Comparison of ENCODE assay signal across 8 cellular contexts in genomic region chr16:28924762-28925385, GRCh38. TPM values are rescaled to one million over a fixed set of nuclear protein-coding genes. Genes with fewer than 3 reads are reported as not detected.
DNase-seq lines count a peak whose midpoint lies in the region; ATAC-seq and TF ChIP-seq lines count a peak whose summit lies in the region.

A gene with protein sequence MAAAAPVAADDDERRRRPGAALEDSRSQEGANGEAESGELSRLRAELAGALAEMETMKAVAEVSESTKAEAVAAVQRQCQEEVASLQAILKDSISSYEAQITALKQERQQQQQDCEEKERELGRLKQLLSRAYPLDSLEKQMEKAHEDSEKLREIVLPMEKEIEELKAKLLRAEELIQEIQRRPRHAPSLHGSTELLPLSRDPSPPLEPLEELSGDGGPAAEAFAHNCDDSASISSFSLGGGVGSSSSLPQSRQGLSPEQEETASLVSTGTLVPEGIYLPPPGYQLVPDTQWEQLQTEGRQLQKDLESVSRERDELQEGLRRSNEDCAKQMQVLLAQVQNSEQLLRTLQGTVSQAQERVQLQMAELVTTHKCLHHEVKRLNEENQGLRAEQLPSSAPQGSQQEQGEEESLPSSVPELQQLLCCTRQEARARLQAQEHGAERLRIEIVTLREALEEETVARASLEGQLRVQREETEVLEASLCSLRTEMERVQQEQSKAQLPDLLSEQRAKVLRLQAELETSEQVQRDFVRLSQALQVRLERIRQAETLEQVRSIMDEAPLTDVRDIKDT (minus strand): TSS chr16:28925238. CDS start chr16:28925163, 75 bp downstream.

- DNase-seq in NCI-H1694 treated with DMSO at 0.1 percent for 48 hours (lab: John Stamatoyannopoulos, UW) (peak; percentile 57), right atrium auricular region (ENCODE audit: low spot score) (peak; percentile 90), psoas muscle (peak; percentile 94 to 98)

- TF ChIP-seq CTCF in right atrium auricular region (IDR thresholded peaks at IDR 0.05) (no peak), psoas muscle (IDR thresholded peaks at IDR 0.05) (no peak)

- intact Hi-C loops in T-helper 2 cell treated with Interferon-gamma antibody and Interleukin-4, amounts not matched to agents 100 ng/mL and 5 ng/mL, for 36 hours (cut with micrococcal nuclease) = loop anchor here (1.0 kb wide), 6 partner anchors 11 to 102 kb away; partner anchors contain the start of genes NFATC2IP, SH2B1 and TUFM
- intact Hi-C loops in psoas muscle (cut with DNase I) = no loop called here

- peaks cover 0 to 14% of the 10 kb centered on the region in 2 donors for H3K4me1 ChIP-seq in right atrium auricular region
- peaks cover 4% of the 10 kb centered on the region for H3K4me1 ChIP-seq in psoas muscle
- H3K4me1 ChIP-seq in urinary bladder (ENCODE audit: insufficient read depth) = peaks cover 1% of the 10 kb centered on the region

- no peaks in the 10 kb centered on the region for H3K36me3 ChIP-seq in right atrium auricular region
- H3K36me3 ChIP-seq in psoas muscle (ENCODE audit: insufficient read depth in 1 of 2, low read depth in 1 of 2) = peaks cover 0 to 10% of the 10 kb centered on the region in 2 donors
- no peaks in the 10 kb centered on the region for H3K36me3 ChIP-seq in urinary bladder (ENCODE audit: insufficient read depth)

- WGBS in psoas muscle, 3 donors = 1 to 2% (median 1%) methylated on average over 39 to 66 of the region's 66 CpGs
- WGBS in urinary bladder = under 1% methylated on average over 66 of the region's 66 CpGs

- ATAC-seq in GM18498 (IDR thresholded peaks at IDR 0.05; ENCODE audit: unreplicated experiment) (peak; percentile 70), HG02938 (IDR thresholded peaks at IDR 0.05; ENCODE audit: unreplicated experiment) (peak; percentile 48), psoas muscle (peak; percentile 94 to 97 (median 95))

- no peaks in the 10 kb centered on the region for H3K27me3 ChIP-seq in right atrium auricular region
- H3K27me3 ChIP-seq in psoas muscle (ENCODE audit: insufficient read depth in 3 of 3, low read length in 2 of 3) = no peaks in the 10 kb centered on the region

- peak within 1 kb of the TSS; percentile 96 for H3K27ac ChIP-seq in angular gyrus (ENCODE audit: low read depth, low read length)
- peak within 1 kb of the TSS; percentile 98 to 99 for H3K27ac ChIP-seq in right atrium auricular region
- peak within 1 kb of the TSS; percentile 95 for H3K27ac ChIP-seq in psoas muscle
- H3K27ac ChIP-seq in urinary bladder (ENCODE audit: low read depth) = peak within 1 kb of the TSS; percentile 95

- H3K9me3 ChIP-seq in right atrium auricular region (no peaks in the 10 kb centered on the region), psoas muscle (no peaks in the 10 kb centered on the region)

- H3K4me3 ChIP-seq in right atrium auricular region = peak within 1 kb of the TSS; percentile 80 to 94
- H3K4me3 ChIP-seq in psoas muscle = peak within 1 kb of the TSS; percentile 84
- H3K4me3 ChIP-seq in urinary bladder (ENCODE audit: low read depth, low read length) = peak within 1 kb of the TSS; percentile 66

RNA-seq across cellular contexts. Expression of the gene that starts here (rescaled TPM):
- 21.5 and 22.4 TPM in 2 replicates for total RNA-seq in T-helper 2 cell treated with Interferon-gamma antibody and Interleukin-4, amounts not matched to agents 100 ng/mL and 5 ng/mL, for 36 hours
- total RNA-seq in right atrium auricular region (10 to 100 TPM; 18.2 to 22.5 TPM), psoas muscle (1 to 10 TPM; 3.1 to 7.0 (median 5.2) TPM), urinary bladder (17.0 TPM)
- polyA plus RNA-seq in psoas muscle (10 to 100 TPM in 1 of 3 donors, 1 to 10 TPM in 2; 6.2 to 22.8 (median 8.2) TPM), urinary bladder (23.4 TPM)

Comparison
In these comparisons a context has a peak if more than half of its experiments do, and no peak if none do; other contexts are left out.
1. Peak in every context shown above with its lines: DNase-seq, ATAC-seq, H3K4me3 ChIP-seq and H3K27ac ChIP-seq.